10 cellular contexts compared by ENCODE assay signal in the genomic region with DNA sequence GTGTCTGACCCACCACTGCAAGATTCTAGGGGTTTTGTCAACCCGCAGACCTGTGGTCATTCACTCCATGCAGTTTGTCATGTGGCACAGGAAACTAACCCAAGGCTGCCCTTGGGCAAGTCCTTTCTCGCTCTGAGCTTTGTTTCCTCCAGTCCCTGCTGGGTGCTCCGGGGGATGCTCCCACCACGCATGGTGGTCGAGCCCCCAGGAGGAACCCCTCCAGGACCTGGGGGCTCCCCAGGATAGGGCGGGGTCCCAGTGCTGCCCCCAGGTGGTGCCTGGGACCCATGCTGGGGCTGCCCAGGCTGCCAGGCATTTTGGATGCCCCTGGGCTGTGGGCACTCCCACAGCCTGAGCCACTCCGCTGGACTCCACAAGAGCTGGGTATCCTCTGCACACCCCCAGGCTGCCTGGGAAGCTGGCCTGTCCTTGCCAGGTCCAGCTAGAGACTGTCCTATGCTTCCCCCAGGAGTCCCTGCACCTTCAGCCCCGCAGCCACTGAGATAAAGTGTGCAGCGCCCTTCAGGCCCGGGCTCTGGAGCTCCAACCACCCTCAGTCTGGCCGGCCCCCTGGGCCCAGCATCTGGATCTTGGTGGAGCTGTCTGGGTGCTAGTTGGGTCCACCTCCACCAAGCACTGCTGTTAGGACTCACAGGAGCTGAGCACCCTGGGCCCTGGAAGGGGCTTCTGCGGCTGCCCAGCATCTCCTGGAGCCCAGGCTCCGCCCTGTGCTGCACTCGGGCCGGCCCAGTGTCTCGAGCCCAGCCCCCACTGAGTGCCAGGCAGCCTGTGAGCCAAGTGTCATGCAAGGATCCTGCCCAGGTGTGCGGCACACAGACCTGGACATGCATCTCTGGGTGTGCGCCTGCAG.
DNase-seq lines count a peak whose midpoint lies in the region; ATAC-seq and TF ChIP-seq lines count a peak whose summit lies in the region.
"Had no signal": no experiment of that assay in that cellular context is flagged by ENCODE, and none has a peak within 500 bp of the region (broad histone marks: within the 10 kb centered on the region; RNA-seq: fewer than 3 reads in every experiment).

No MANE protein-coding gene starts in this region.

- peaks cover 9% of the 10 kb centered on the region for H3K36me3 Mint-ChIP-seq in activated CD4-positive, alpha-beta memory T cell treated with anti-CD3 and anti-CD28 coated beads for 36 hours

- TF ChIP-seq CTCF in kidney epithelial cell (IDR thresholded peaks at IDR 0.05; ENCODE audit: insufficient read depth, low read length, poor library complexity, severe bottlenecking), result peak; percentile 24
- no peak for TF ChIP-seq CTCF in transverse colon (IDR thresholded peaks at IDR 0.05)

- TF ChIP-seq POLR2A in transverse colon (IDR thresholded peaks at IDR 0.05), result no peak

- H3K36me3 ChIP-seq in kidney epithelial cell (ENCODE audit: control insufficient read depth, insufficient read depth, low read length) (no peaks in the 10 kb centered on the region), transverse colon (peaks cover 0 to 13% (median 3%) of the 10 kb centered on the region in 4 donors)

- no peak overlapping the region for H3K27ac Mint-ChIP-seq in activated CD4-positive, alpha-beta memory T cell treated with anti-CD3 and anti-CD28 coated beads for 36 hours
- H3K27ac Mint-ChIP-seq: memory B cell had no signal

- in situ Hi-C loops in transverse colon (cut with MboI; ENCODE audit: low pct_ligation_motif_present in 1 of 4, low pct_unique_long_range_greater_than_20kb in 1 of 4, low sequenced_read_pairs in 3 of 4), result loop anchor here in 3 of 4 donors (10.0 to 25.0 kb wide), 3 partner anchors 282 to 532 kb away; a partner anchor contains a TSS

- H3K27me3 Mint-ChIP-seq in activated CD4-positive, alpha-beta memory T cell treated with anti-CD3 and anti-CD28 coated beads for 36 hours, result no peaks in the 10 kb centered on the region
- H3K27me3 Mint-ChIP-seq: memory B cell had no signal

- H3K9me3 ChIP-seq in transverse colon, result no peaks in the 10 kb centered on the region

- H3K4me3 Mint-ChIP-seq in activated CD4-positive, alpha-beta memory T cell treated with anti-CD3 and anti-CD28 coated beads for 36 hours, result no peak overlapping the region
- H3K4me3 Mint-ChIP-seq: CD4-positive, CD25-positive, alpha-beta regulatory T cell; memory B cell had no signal

- TF ChIP-seq EP300 in transverse colon (IDR thresholded peaks at IDR 0.05; ENCODE audit: low read depth), result no peak

- intact Hi-C loops in activated CD4-positive, alpha-beta memory T cell treated with anti-CD3 and anti-CD28 coated beads for 36 hours (cut with micrococcal nuclease), result loop anchor here (5.0 kb wide), 2 partner anchors 267 to 532 kb away; no protein-coding TSS in a partner anchor
- intact Hi-C loops in transverse colon (cut with DNase I; ENCODE audit: low total_unique reads), result no loop called here

- H3K27ac ChIP-seq in transverse colon, result no peak overlapping the region

- no peak for ATAC-seq in GM19351 (IDR thresholded peaks at IDR 0.05; ENCODE audit: unreplicated experiment)
- ATAC-seq in GM19467 (IDR thresholded peaks at IDR 0.05; ENCODE audit: unreplicated experiment), result no peak

- DNase-seq in activated gamma-delta T cell treated with Interleukin-2 at 50 U/mL for 16 hours (peak; percentile 2), activated gamma-delta T cell (lab: John Stamatoyannopoulos, UW) (no peak), kidney epithelial cell (ENCODE audit: low read depth) (no peak), transverse colon (peak; percentile 5), SW480 (ENCODE audit: low spot score) (no peak)
- DNase-seq in activated CD4-positive, alpha-beta memory T cell treated with anti-CD3 and anti-CD28 coated beads for 36 hours, result peak; percentile 3
- DNase-seq: CD4-positive, CD25-positive, alpha-beta regulatory T cell had no signal

- H3K27me3 ChIP-seq in kidney epithelial cell (ENCODE audit: control insufficient read depth, insufficient read depth, low read length) (no peaks in the 10 kb centered on the region), transverse colon (no peaks in the 10 kb centered on the region)

- H3K4me1 Mint-ChIP-seq in activated CD4-positive, alpha-beta memory T cell treated with anti-CD3 and anti-CD28 coated beads for 36 hours (ENCODE audit: low read depth), result no peaks in the 10 kb centered on the region

- no peak overlapping the region for H3K4me3 ChIP-seq in kidney epithelial cell (ENCODE audit: low read depth, low read length)
- no peak overlapping the region for H3K4me3 ChIP-seq in transverse colon

- 74% methylated on average over 18 of the region's 18 CpGs; no CpG with 5 or more reads in 1 of the 2 donors for WGBS in transverse colon (ENCODE audit: low coverage in 1 of 2), 2 donors

- no peaks in the 10 kb centered on the region for H3K9me3 Mint-ChIP-seq in activated CD4-positive, alpha-beta memory T cell treated with anti-CD3 and anti-CD28 coated beads for 36 hours
- H3K9me3 Mint-ChIP-seq: CD4-positive, CD25-positive, alpha-beta regulatory T cell; memory B cell had no signal

- POLR2A ChIA-PET in activated CD4-positive, alpha-beta memory T cell treated with anti-CD3 and anti-CD28 coated beads for 36 hours (lab: Charles Lee), result interaction anchor here (0.5 kb wide), 1 partner anchor 11 kb away, joined by 3 read pairs; no protein-coding TSS in a partner anchor

- CTCF ChIA-PET in activated CD4-positive, alpha-beta memory T cell treated with anti-CD3 and anti-CD28 coated beads for 36 hours (lab: Charles Lee), result interaction anchor here (0.9 to 4.3 kb wide), 3 partner anchors 279 to 533 kb away, joined by 3 to 40 read pairs (median 11); no protein-coding TSS in a partner anchor

- peaks cover 0 to 3% (median under 1%) of the 10 kb centered on the region in 4 donors for H3K4me1 ChIP-seq in transverse colon

Comparison
In these comparisons a context has a peak if more than half of its experiments do, and no peak if none do; other contexts are left out.
1. DNase-seq: peak in activated gamma-delta T cell treated with Interleukin-2 at 50 U/mL for 16 hours (single experiment), activated CD4-positive, alpha-beta memory T cell treated with anti-CD3 and anti-CD28 coated beads for 36 hours (single experiment) and transverse colon (single experiment); none in activated gamma-delta T cell (single experiment), kidney epithelial cell (single experiment) and SW480 (single experiment).